In the genomic region with DNA sequence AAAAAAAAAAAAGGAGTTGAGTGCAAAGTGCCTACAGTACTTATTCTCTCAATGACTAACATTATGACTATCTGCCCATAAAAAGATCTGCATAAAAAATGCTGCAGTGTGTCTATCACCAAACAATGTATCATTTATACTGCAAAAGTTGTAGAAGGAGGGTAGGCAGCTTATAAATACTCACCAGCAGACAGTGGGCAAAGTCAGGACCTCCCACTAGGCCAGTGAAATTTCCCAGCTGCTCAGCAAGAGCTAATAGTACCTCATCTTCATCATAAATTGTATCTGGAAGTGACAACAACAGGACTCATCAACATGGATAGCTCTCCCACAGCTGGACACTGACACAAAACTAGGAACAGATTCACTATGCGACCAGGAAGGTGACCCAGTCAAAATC, we compare ENCODE assay signal across 10 cellular contexts. TPM values are rescaled to one million over a fixed set of nuclear protein-coding genes. Genes with fewer than 3 reads are reported as not detected.
DNase-seq lines count a peak whose midpoint lies in the region; TF ChIP-seq lines count a peak whose summit lies in the region.
"Had no signal": no experiment of that assay in that cellular context is flagged by ENCODE, and none has a peak within 500 bp of the region (broad histone marks: within the 10 kb centered on the region; RNA-seq: fewer than 3 reads in every experiment).

No MANE protein-coding gene starts in this region.

- BruUV-seq in MCF 10A (replicated peaks; lab: Mats Ljungman, UMichigan): no TSS peak

- H3K27me3 ChIP-seq in HUES48 (ENCODE audit: control insufficient read depth, insufficient read depth, low read length): no peaks in the 10 kb centered on the region

- CTCF ChIA-PET in MCF 10A (lab: Yijun Ruan, JAX) (interaction anchor here (0.6 to 1.2 kb wide), 11 partner anchors 13 to 216 kb away, joined by 3 to 9 read pairs (median 3); no protein-coding TSS in a partner anchor), GM10248 (lab: Yijun Ruan, JAX) (interaction anchor here (0.9 to 5.8 kb wide), 8 partner anchors 12 to 177 kb away, joined by 3 to 72 read pairs (median 5); no protein-coding TSS in a partner anchor)

- H3K4me1 ChIP-seq in HUES48 (ENCODE audit: control insufficient read depth, insufficient read depth, low read length): peaks cover 24% of the 10 kb centered on the region

- intact Hi-C loops in MCF 10A (cut with micrococcal nuclease): no loop called here

- no peak overlapping the region for H3K27ac ChIP-seq in HUES48 (ENCODE audit: low read depth, low read length)

- H3K36me3 Mint-ChIP-seq in MCF 10A (ENCODE audit: insufficient read depth, unreplicated experiment) (peaks cover 37% of the 10 kb centered on the region), mesothelial cell of epicardium (peaks cover 26% of the 10 kb centered on the region)

- peak; percentile 31 for DNase-seq in AG09309 (ENCODE audit: low read depth)
- no peak for DNase-seq in MCF 10A (ENCODE audit: unreplicated experiment)
- DNase-seq in mesothelial cell of epicardium (ENCODE audit: low spot score in 2 of 2, unreplicated experiment in 2 of 2): no peak
- no peak for DNase-seq in GM10248 (ENCODE audit: extremely low spot score)
- DNase-seq in SHP77 (lab: John Stamatoyannopoulos, UW): no peak
- DNase-seq in 8988T: no peak
- DNase-seq in activated CD4-positive, CD25-positive, alpha-beta regulatory T cell treated with anti-CD3 and anti-CD28 coated beads, Interleukin-2, amount 50 U/mL, for 72 hours: no peak
- DNase-seq: aorta, NCI-H1930 had no signal

- no peaks in the 10 kb centered on the region for H3K9me3 ChIP-seq in HUES48 (ENCODE audit: control insufficient read depth, insufficient read depth, low read length)

- H3K36me3 ChIP-seq in HUES48 (ENCODE audit: control insufficient read depth, insufficient read depth, low read length): peaks cover 51% of the 10 kb centered on the region

- H3K4me1 Mint-ChIP-seq in MCF 10A (ENCODE audit: insufficient read depth, unreplicated experiment) (peaks cover 20% of the 10 kb centered on the region), mesothelial cell of epicardium (peaks cover 20% of the 10 kb centered on the region)

- POLR2A ChIA-PET in MCF 10A (lab: Yijun Ruan, JAX) (interaction anchor here (0.6 to 6.3 kb wide), 19 partner anchors 9 to 311 kb away, joined by 3 to 97 read pairs (median 4); a partner anchor contains a TSS), GM10248 (lab: Yijun Ruan, JAX) (no interaction called here)

- no peak overlapping the region for H3K9ac ChIP-seq in HUES48 (ENCODE audit: low read depth, low read length)

- H3K9me3 Mint-ChIP-seq in MCF 10A (ENCODE audit: unreplicated experiment): no peaks in the 10 kb centered on the region
- no peaks in the 10 kb centered on the region for H3K9me3 Mint-ChIP-seq in mesothelial cell of epicardium

- H3K4me3 Mint-ChIP-seq in MCF 10A (ENCODE audit: unreplicated experiment): peak overlapping the region; percentile 85
- H3K4me3 Mint-ChIP-seq in mesothelial cell of epicardium: peak overlapping the region; percentile 100

- peak overlapping the region; percentile 93 for H3K27ac Mint-ChIP-seq in MCF 10A (ENCODE audit: low read depth, unreplicated experiment)
- H3K27ac Mint-ChIP-seq in mesothelial cell of epicardium: no peak overlapping the region

- TF ChIP-seq CTCF in AG09309 (IDR thresholded peaks at IDR 0.05; ENCODE audit: control insufficient read depth, insufficient read depth, low read depth, low read length, missing control alignments) (no peak), MCF 10A (IDR thresholded peaks at IDR 0.05; ENCODE audit: unreplicated experiment) (no peak), mesothelial cell of epicardium (IDR thresholded peaks at IDR 0.05; ENCODE audit: unreplicated experiment) (no peak), GM10248 (IDR thresholded peaks at IDR 0.05; ENCODE audit: control extremely low read depth, extremely low read depth, low read depth, missing control alignments) (no peak)

- H3K4me3 ChIP-seq in AG09309 (ENCODE audit: control insufficient read depth, low read depth, low read length) (peak overlapping the region; percentile 86), HUES48 (ENCODE audit: low read depth, low read length) (peak overlapping the region; percentile 91)

- H3K27me3 Mint-ChIP-seq in MCF 10A (ENCODE audit: insufficient read depth, unreplicated experiment) (no peaks in the 10 kb centered on the region), mesothelial cell of epicardium (ENCODE audit: low read depth) (no peaks in the 10 kb centered on the region)

RNA-seq across cellular contexts. Expression of a gene that starts 1.6 kb away (rescaled TPM):
- total RNA-seq in MCF 10A (2022) (27.3 and 35.7 TPM in 2 replicates), mesothelial cell of epicardium (29.2 to 34.8 TPM (median 33.8 TPM) in 3 replicates)
